14 cellular contexts compared by ENCODE assay signal in the genomic region with DNA sequence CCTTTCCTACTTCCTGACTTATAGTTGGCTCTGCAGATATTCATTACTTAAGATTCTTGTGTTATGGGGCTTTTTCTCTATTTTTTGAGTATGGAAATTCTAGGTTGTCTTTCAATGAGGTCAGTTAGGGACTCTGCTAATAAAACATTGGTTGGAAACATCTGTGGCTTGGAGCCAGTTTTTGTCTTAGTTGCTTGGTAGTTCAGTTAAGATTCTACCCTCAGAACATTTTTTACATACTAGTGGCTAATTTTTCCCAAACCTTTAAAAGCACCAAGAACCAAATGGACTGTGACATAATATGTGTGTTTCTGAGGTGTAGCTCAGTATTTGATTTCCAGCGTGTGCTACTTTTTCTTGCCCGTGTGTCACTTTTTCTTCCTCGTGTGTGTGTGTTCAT.
DNase-seq lines count a peak whose midpoint lies in the region; TF ChIP-seq lines count a peak whose summit lies in the region.
"Had no signal": no experiment of that assay in that cellular context is flagged by ENCODE, and none has a peak within 500 bp of the region (broad histone marks: within the 10 kb centered on the region; RNA-seq: fewer than 3 reads in every experiment).

No MANE protein-coding gene starts in this region.

- H3K9me2 ChIP-seq in PC-9 (ENCODE audit: insufficient read depth): no peaks in the 10 kb centered on the region

- no peak overlapping the region for H3K4me3 ChIP-seq in epithelial cell of proximal tubule (ENCODE audit: low read depth, low read length)
- no peak overlapping the region for H3K4me3 ChIP-seq in PC-9
- H3K4me3 ChIP-seq: heart right ventricle, neural progenitor cell had no signal

- CTCF ChIA-PET in PC-9 (lab: Charles Lee): no interaction called here

- DNase-seq in DMS 273 (lab: John Stamatoyannopoulos, UW; ENCODE audit: unreplicated experiment): peak; percentile 57
- no peak for DNase-seq in DMS 273 treated with DMSO at 0.1 percent for 48 hours (lab: John Stamatoyannopoulos, UW)
- peak; percentile 43 for DNase-seq in NCI-H345 (lab: John Stamatoyannopoulos, UW)
- DNase-seq in epithelial cell of proximal tubule (ENCODE audit: low read depth): peak; percentile 37
- peak; percentile 92 for DNase-seq in renal cortical epithelial cell (ENCODE audit: low read depth)
- DNase-seq in PC-9: no peak
- no peak for DNase-seq in stimulated activated CD4-positive, alpha-beta T cell treated with anti-CD3 and anti-CD28 coated beads, Interleukin-4, amount 100 ng/mL, for 24 hours
- no peak for DNase-seq in effector CD4-positive, alpha-beta T cell
- DNase-seq: NCI-H187 treated with DMSO at 0.1 percent for 48 hours, SW 1271 had no signal

- no peak overlapping the region for H3K4me2 ChIP-seq in PC-9
- H3K4me2 ChIP-seq: KMS-11, neural progenitor cell had no signal

- no peaks in the 10 kb centered on the region for H3K79me2 ChIP-seq in PC-9 (ENCODE audit: low read depth)

- H4K20me1 ChIP-seq in PC-9 (ENCODE audit: insufficient read depth): no peaks in the 10 kb centered on the region

- H3K27ac ChIP-seq in PC-9: no peak overlapping the region
- H3K27ac ChIP-seq: 22Rv1, heart right ventricle, KMS-11, neural progenitor cell had no signal

- no peaks in the 10 kb centered on the region for H3K27me3 ChIP-seq in PC-9 (ENCODE audit: insufficient read depth, low read depth)
- H3K27me3 ChIP-seq: heart right ventricle, neural progenitor cell had no signal

- H2AFZ ChIP-seq in PC-9: no peak overlapping the region
- H2AFZ ChIP-seq: neural progenitor cell had no signal

- TF ChIP-seq CTCF in epithelial cell of proximal tubule (conservative IDR thresholded peaks at IDR 0.05; ENCODE audit: low read depth, low read length) (no peak), PC-9 (conservative IDR thresholded peaks at IDR 0.05) (no peak)

- H3K36me3 ChIP-seq in PC-9 (ENCODE audit: low read depth): no peaks in the 10 kb centered on the region
- H3K36me3 ChIP-seq: neural progenitor cell had no signal

- POLR2A ChIA-PET in PC-9 (lab: Charles Lee; ENCODE audit: unreplicated experiment): interaction anchor here (0.7 kb wide), 1 partner anchor 22 kb away, joined by 5 read pairs; no protein-coding TSS in a partner anchor

- no TSS peak for BruUV-seq in PC-9 (replicated peaks; lab: Mats Ljungman, UMichigan)

- no peaks in the 10 kb centered on the region for H3K9me3 ChIP-seq in PC-9 (ENCODE audit: insufficient read depth, low read depth)
- H3K9me3 ChIP-seq: heart right ventricle had no signal

- no peaks in the 10 kb centered on the region for H3K4me1 ChIP-seq in PC-9 (replicated peaks; ENCODE audit: insufficient read depth)

- no peaks in the 10 kb centered on the region for H3F3A ChIP-seq in PC-9 (ENCODE audit: insufficient read depth, low read depth)

- intact Hi-C loops in PC-9 (cut with micrococcal nuclease; ENCODE audit: unreplicated experiment): no loop called here

Comparison
In these comparisons a context has a peak if more than half of its experiments do, and no peak if none do; other contexts are left out.
1. DNase-seq: peak in DMS 273 (single experiment), NCI-H345 (single experiment), epithelial cell of proximal tubule (single experiment) and renal cortical epithelial cell (single experiment); none in DMS 273 treated with DMSO at 0.1 percent for 48 hours (single experiment), PC-9 (0 of 2), stimulated activated CD4-positive, alpha-beta T cell treated with anti-CD3 and anti-CD28 coated beads, Interleukin-4, amount 100 ng/mL, for 24 hours (single experiment) and effector CD4-positive, alpha-beta T cell (single experiment).